In genomic region chr16:67311607-67312449, GRCh38 we compare ENCODE assay signal across 8 cellular contexts.
DNase-seq lines count a peak whose midpoint lies in the region; ATAC-seq and TF ChIP-seq lines count a peak whose summit lies in the region.

No MANE protein-coding gene starts in this region.

- no peak overlapping the region for H3K27ac ChIP-seq in WERI-Rb-1

- no peak for TF ChIP-seq CTCF in WERI-Rb-1 (IDR thresholded peaks at IDR 0.05; ENCODE audit: low read depth, low read length)

- peak; percentile 80 for ATAC-seq in HG03354 (IDR thresholded peaks at IDR 0.05; ENCODE audit: poor library complexity, severe bottlenecking, unreplicated experiment)

- H3K9me3 ChIP-seq in WERI-Rb-1 (ENCODE audit: severe bottlenecking) = no peaks in the 10 kb centered on the region

- H3K36me3 ChIP-seq in WERI-Rb-1 = no peaks in the 10 kb centered on the region

- peak; percentile 45 for DNase-seq in activated gamma-delta T cell treated with anti-CD3 and anti-CD28 coated beads, Interleukin-2, amount 50 U/mL, for 16 hours (ENCODE audit: low read depth)
- no peak for DNase-seq in activated gamma-delta T cell treated with Interleukin-2 at 50 U/mL for 16 hours
- peak; percentile 8 for DNase-seq in activated CD4-positive, alpha-beta T cell treated with anti-CD3 and anti-CD28 coated beads, Interleukin-2, amount 50 U/mL, for 1 hour
- DNase-seq in fibroblast of peridontal ligament (ENCODE audit: extremely low read depth) = peak; percentile 100
- DNase-seq in stimulated activated CD4-positive, alpha-beta T cell treated with anti-CD3 and anti-CD28 coated beads, Interleukin-15, amount 100 ng/mL, for 24 hours = peak; percentile 92
- no peak for DNase-seq in WERI-Rb-1
- no peak for DNase-seq in NCI-H2227 treated with DMSO at 0.1 percent for 48 hours (lab: John Stamatoyannopoulos, UW)

- H3K4me3 ChIP-seq in WERI-Rb-1 (ENCODE audit: low read depth, low read length) = no peak overlapping the region

- H3K27me3 ChIP-seq in WERI-Rb-1 (ENCODE audit: insufficient read depth, low read depth, severe bottlenecking) = no peaks in the 10 kb centered on the region

Comparison
In these comparisons a context has a peak if more than half of its experiments do, and no peak if none do; other contexts are left out.
1. DNase-seq: peak in activated gamma-delta T cell treated with anti-CD3 and anti-CD28 coated beads, Interleukin-2, amount 50 U/mL, for 16 hours (single experiment), activated CD4-positive, alpha-beta T cell treated with anti-CD3 and anti-CD28 coated beads, Interleukin-2, amount 50 U/mL, for 1 hour (single experiment), fibroblast of peridontal ligament (single experiment) and stimulated activated CD4-positive, alpha-beta T cell treated with anti-CD3 and anti-CD28 coated beads, Interleukin-15, amount 100 ng/mL, for 24 hours (single experiment); none in activated gamma-delta T cell treated with Interleukin-2 at 50 U/mL for 16 hours (single experiment), WERI-Rb-1 (single experiment) and NCI-H2227 treated with DMSO at 0.1 percent for 48 hours (single experiment).